Comparison of ENCODE assay signal across 9 cellular contexts in the genomic region with DNA sequence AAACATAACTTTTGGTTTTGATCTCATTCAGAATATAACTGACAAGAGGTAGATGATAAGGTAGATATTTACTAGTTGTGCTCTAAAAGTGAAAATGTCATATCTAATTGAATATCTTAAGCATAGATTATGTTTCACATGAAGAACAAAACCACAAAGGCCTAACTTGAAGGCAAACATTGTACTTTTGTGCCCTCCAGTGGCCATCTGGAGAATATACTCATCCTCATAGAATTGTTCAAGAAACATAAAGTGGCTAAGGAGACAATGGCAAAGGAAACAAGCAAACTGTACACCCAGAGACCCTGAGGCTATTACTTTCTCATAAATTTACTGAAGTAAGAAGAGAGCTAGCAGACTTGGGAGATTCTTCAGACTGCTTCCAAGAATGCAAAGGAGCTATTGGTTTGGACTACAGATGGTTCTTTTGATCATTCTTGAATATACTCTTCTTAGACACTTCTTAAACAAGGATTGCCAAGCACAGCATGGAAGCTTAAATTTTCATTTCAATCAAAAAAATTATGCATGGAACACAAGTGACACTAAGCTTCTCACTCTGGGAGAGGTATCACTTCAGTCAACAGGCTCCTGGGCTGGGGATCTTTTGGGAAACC.
A peak's percentile ranks its signal among the peaks of the same experiment; 100 is the strongest.
DNase-seq lines count a peak whose midpoint lies in the region; ATAC-seq and TF ChIP-seq lines count a peak whose summit lies in the region.
"Had no signal": no experiment of that assay in that cellular context is flagged by ENCODE, and none has a peak within 500 bp of the region (broad histone marks: within the 10 kb centered on the region; RNA-seq: fewer than 3 reads in every experiment).

No MANE protein-coding gene starts in this region.

- H4K20me1 ChIP-seq in DOHH2 (ENCODE audit: control insufficient read depth, insufficient read depth, low read depth, low read length) = no peaks in the 10 kb centered on the region

- peak overlapping the region; percentile 39 for H3K4me3 ChIP-seq in DOHH2 (ENCODE audit: low read length)

- H3K79me2 ChIP-seq in DOHH2 (ENCODE audit: control insufficient read depth, low read length) = no peaks in the 10 kb centered on the region

- H3K9me3 ChIP-seq in DOHH2 (ENCODE audit: control insufficient read depth, insufficient read depth, low read length) = no peaks in the 10 kb centered on the region

- peaks cover 27% of the 10 kb centered on the region for H3K4me1 ChIP-seq in DOHH2 (ENCODE audit: control insufficient read depth, low read length)

- TF ChIP-seq CTCF in DOHH2 (IDR thresholded peaks at IDR 0.05; ENCODE audit: low read depth, low read length, poor library complexity, severe bottlenecking) = peak; percentile 74

- H3F3A ChIP-seq in DOHH2 (ENCODE audit: control insufficient read depth, insufficient read depth) = peaks cover 18% of the 10 kb centered on the region

- CTCF ChIA-PET in activated naive CD4-positive, alpha-beta T cell treated with anti-CD3 and anti-CD28 coated beads for 36 hours (lab: Charles Lee) = interaction anchor here (0.6 to 1.8 kb wide), 11 partner anchors 8 to 1210 kb away, joined by 3 to 7 read pairs (median 3); no protein-coding TSS in a partner anchor

- H3K4me1 Mint-ChIP-seq in activated naive CD4-positive, alpha-beta T cell treated with anti-CD3 and anti-CD28 coated beads for 36 hours (ENCODE audit: low read depth) = no peaks in the 10 kb centered on the region

- no peaks in the 10 kb centered on the region for H3K36me3 ChIP-seq in DOHH2 (ENCODE audit: control insufficient read depth, low read length)

- no peak overlapping the region for H3K4me3 Mint-ChIP-seq in activated naive CD4-positive, alpha-beta T cell treated with anti-CD3 and anti-CD28 coated beads for 36 hours

- peak overlapping the region; percentile 74 for H3K27ac ChIP-seq in DOHH2 (ENCODE audit: low read depth, low read length)
- H3K27ac ChIP-seq: epithelial cell of prostate had no signal

- H3K4me2 ChIP-seq in DOHH2 (ENCODE audit: low read length) = peak overlapping the region; percentile 62

- peak; percentile 10 for DNase-seq in NCI-H748 treated with DMSO at 0.1 percent for 48 hours (lab: John Stamatoyannopoulos, UW)
- peak; percentile 60 for DNase-seq in activated naive CD4-positive, alpha-beta T cell treated with anti-CD3 and anti-CD28 coated beads for 36 hours
- DNase-seq in Right ventricle myocardium superior = no peak
- DNase-seq in sciatic nerve (ENCODE audit: low spot score) = peak; percentile 53
- DNase-seq in posterior vena cava (ENCODE audit: low spot score) = no peak

- no peaks in the 10 kb centered on the region for H3K9me3 Mint-ChIP-seq in activated naive CD4-positive, alpha-beta T cell treated with anti-CD3 and anti-CD28 coated beads for 36 hours

- ATAC-seq in GM19372 (IDR thresholded peaks at IDR 0.05; ENCODE audit: low read depth, unreplicated experiment) (peak; percentile 77), HG03196 (IDR thresholded peaks at IDR 0.05; ENCODE audit: unreplicated experiment) (peak; percentile 66), Right ventricle myocardium superior (ENCODE audit: poor library complexity) (peak; percentile 72), sciatic nerve (peak; percentile 72)

- no peaks in the 10 kb centered on the region for H3K36me3 Mint-ChIP-seq in activated naive CD4-positive, alpha-beta T cell treated with anti-CD3 and anti-CD28 coated beads for 36 hours (ENCODE audit: low read depth)

- no peaks in the 10 kb centered on the region for H3K27me3 Mint-ChIP-seq in activated naive CD4-positive, alpha-beta T cell treated with anti-CD3 and anti-CD28 coated beads for 36 hours (ENCODE audit: low read depth)

- intact Hi-C loops in activated naive CD4-positive, alpha-beta T cell treated with anti-CD3 and anti-CD28 coated beads for 36 hours (cut with micrococcal nuclease) = loop anchor here (1.0 to 10.0 kb wide), 6 partner anchors 256 to 1214 kb away; no protein-coding TSS in a partner anchor
- intact Hi-C loops in Right ventricle myocardium superior (cut with DNase I) = loop anchor here (5.0 kb wide), 1 partner anchor 1214 kb away; no protein-coding TSS in a partner anchor
- intact Hi-C loops in sciatic nerve (cut with DNase I) = no loop called here
- intact Hi-C loops in posterior vena cava (cut with DNase I) = loop anchor here in 1 of 2 donors (10.0 kb wide), 1 partner anchor 1211 kb away; no protein-coding TSS in a partner anchor

- H3K9me2 ChIP-seq in DOHH2 (replicated peaks; ENCODE audit: control insufficient read depth, low read length) = no peaks in the 10 kb centered on the region

- H3K27ac Mint-ChIP-seq in activated naive CD4-positive, alpha-beta T cell treated with anti-CD3 and anti-CD28 coated beads for 36 hours = no peak overlapping the region

- no peaks in the 10 kb centered on the region for H3K27me3 ChIP-seq in DOHH2 (ENCODE audit: control insufficient read depth, low read length)

Comparison
In these comparisons a context has a peak if more than half of its experiments do, and no peak if none do; other contexts are left out.
1. DNase-seq: peak in NCI-H748 treated with DMSO at 0.1 percent for 48 hours (single experiment), activated naive CD4-positive, alpha-beta T cell treated with anti-CD3 and anti-CD28 coated beads for 36 hours (single experiment) and sciatic nerve (single experiment); none in Right ventricle myocardium superior (single experiment) and posterior vena cava (single experiment).
2. Peak in every context shown above with its lines, with median percentiles within 50 percentile points of each other: ATAC-seq.